Comparison of ENCODE assay signal across 14 cellular contexts in genomic region chr11:35042265-35042664, GRCh38.
DNase-seq lines count a peak whose midpoint lies in the region; ATAC-seq and TF ChIP-seq lines count a peak whose summit lies in the region.
"Had no signal": no experiment of that assay in that cellular context is flagged by ENCODE, and none has a peak within 500 bp of the region (broad histone marks: within the 10 kb centered on the region; RNA-seq: fewer than 3 reads in every experiment).

No MANE protein-coding gene starts in this region.

- H3K4me3 ChIP-seq in naive thymus-derived CD4-positive, alpha-beta T cell (ENCODE audit: low read length) = no peak overlapping the region
- H3K4me3 ChIP-seq in dorsolateral prefrontal cortex = no peak overlapping the region

- H3K4me1 ChIP-seq in naive thymus-derived CD4-positive, alpha-beta T cell (ENCODE audit: control insufficient read depth in 2 of 2, insufficient read depth in 2 of 2, low read length in 2 of 2) = peaks cover 48 to 64% of the 10 kb centered on the region in 2 donors

- intact Hi-C loops in natural killer cell (cut with micrococcal nuclease) = no loop called here
- intact Hi-C loops in naive thymus-derived CD4-positive, alpha-beta T cell (cut with micrococcal nuclease) = loop anchor here in 1 of 2 donors (5.0 kb wide), 1 partner anchor 195 kb away; no protein-coding TSS in a partner anchor
- intact Hi-C loops in dorsolateral prefrontal cortex (cut with DNase I) = loop anchor here in 1 of 2 donors (5.0 kb wide), 1 partner anchor 265 kb away; no protein-coding TSS in a partner anchor

- ATAC-seq in natural killer cell treated with Interleukin-12 subunit alpha and Interleukin-12 subunit beta and Interleukin-15 and Interleukin-18, amount 100 ng/mL, for 72 hours = no peak
- ATAC-seq in natural killer cell (no peak), T-helper 17 cell (no peak)
- ATAC-seq in naive thymus-derived CD4-positive, alpha-beta T cell = no peak
- ATAC-seq: CD8-positive, alpha-beta T cell had no signal

- H3K27me3 Mint-ChIP-seq in natural killer cell treated with Interleukin-12 subunit alpha and Interleukin-12 subunit beta and Interleukin-15 and Interleukin-18, amount 100 ng/mL, for 72 hours = peaks cover 0 to 5% of the 10 kb centered on the region in 2 donors
- H3K27me3 Mint-ChIP-seq in natural killer cell (ENCODE audit: low read depth in 2 of 2) = peaks cover 7 to 14% of the 10 kb centered on the region in 2 donors
- H3K27me3 Mint-ChIP-seq in T-helper 17 cell = no peaks in the 10 kb centered on the region
- H3K27me3 Mint-ChIP-seq in naive thymus-derived CD4-positive, alpha-beta T cell = peaks cover 0 to 26% (median 0%) of the 10 kb centered on the region in 5 donors

- H3K36me3 ChIP-seq in naive thymus-derived CD4-positive, alpha-beta T cell (ENCODE audit: control insufficient read depth in 2 of 3, insufficient read depth in 3 of 3, low read length in 3 of 3) = no peaks in the 10 kb centered on the region

- no peaks in the 10 kb centered on the region for H3K9me3 ChIP-seq in T-helper 17 cell (ENCODE audit: control insufficient read depth, low read length, poor library complexity, severe bottlenecking)
- H3K9me3 ChIP-seq in naive thymus-derived CD4-positive, alpha-beta T cell (ENCODE audit: control insufficient read depth in 2 of 3, low read length in 3 of 3) = no peaks in the 10 kb centered on the region

- CTCF ChIA-PET in naive thymus-derived CD4-positive, alpha-beta T cell (lab: Charles Lee) = interaction anchor here (1.2 kb wide), 1 partner anchor 263 kb away, joined by 3 read pairs; no protein-coding TSS in a partner anchor

- H3K9me3 Mint-ChIP-seq in natural killer cell treated with Interleukin-12 subunit alpha and Interleukin-12 subunit beta and Interleukin-15 and Interleukin-18, amount 100 ng/mL, for 72 hours = peaks cover 6% of the 10 kb centered on the region
- no peaks in the 10 kb centered on the region for H3K9me3 Mint-ChIP-seq in natural killer cell
- peaks cover 0 to 8% (median 0%) of the 10 kb centered on the region in 11 donors for H3K9me3 Mint-ChIP-seq in naive thymus-derived CD4-positive, alpha-beta T cell
- H3K9me3 Mint-ChIP-seq: CD8-positive, alpha-beta T cell had no signal

- H3K36me3 Mint-ChIP-seq in natural killer cell treated with Interleukin-12 subunit alpha and Interleukin-12 subunit beta and Interleukin-15 and Interleukin-18, amount 100 ng/mL, for 72 hours = peaks cover 4% of the 10 kb centered on the region
- H3K36me3 Mint-ChIP-seq in natural killer cell (peaks cover 3% of the 10 kb centered on the region), T-helper 17 cell (ENCODE audit: low read depth) (no peaks in the 10 kb centered on the region)
- H3K36me3 Mint-ChIP-seq in naive thymus-derived CD4-positive, alpha-beta T cell = peaks cover 0 to 15% (median 0%) of the 10 kb centered on the region in 5 donors
- H3K36me3 Mint-ChIP-seq: CD8-positive, alpha-beta T cell had no signal

- POLR2A ChIA-PET in naive thymus-derived CD4-positive, alpha-beta T cell (lab: Charles Lee) = interaction anchor here (0.7 to 6.6 kb wide), 7 partner anchors 11 to 132 kb away, joined by 3 to 75 read pairs (median 5); partner anchors contain the start of gene CD44

- H3K27ac Mint-ChIP-seq in natural killer cell treated with Interleukin-12 subunit alpha and Interleukin-12 subunit beta and Interleukin-15 and Interleukin-18, amount 100 ng/mL, for 72 hours = peak overlapping the region; percentile 23 to 92
- H3K27ac Mint-ChIP-seq in natural killer cell (peak overlapping the region in 1 of 2 donors; percentile 96), T-helper 17 cell (peak overlapping the region; percentile 98)
- H3K27ac Mint-ChIP-seq in naive thymus-derived CD4-positive, alpha-beta T cell = peak overlapping the region; percentile 25 to 99 (median 90)

- H3K4me1 Mint-ChIP-seq in natural killer cell treated with Interleukin-12 subunit alpha and Interleukin-12 subunit beta and Interleukin-15 and Interleukin-18, amount 100 ng/mL, for 72 hours (ENCODE audit: low read depth in 2 of 2) = peaks cover 46 to 67% of the 10 kb centered on the region in 2 donors
- H3K4me1 Mint-ChIP-seq in natural killer cell = peaks cover 34 to 39% of the 10 kb centered on the region in 2 donors
- peaks cover 53% of the 10 kb centered on the region for H3K4me1 Mint-ChIP-seq in T-helper 17 cell
- H3K4me1 Mint-ChIP-seq in naive thymus-derived CD4-positive, alpha-beta T cell = peaks cover 35 to 93% (median 84%) of the 10 kb centered on the region in 7 donors

- no peak for DNase-seq in natural killer cell treated with Interleukin-12 subunit alpha and Interleukin-12 subunit beta and Interleukin-15 and Interleukin-18, amount 100 ng/mL, for 72 hours (ENCODE audit: low spot score)
- no peak for DNase-seq in natural killer cell
- no peak for DNase-seq in T-helper 17 cell
- DNase-seq in naive thymus-derived CD4-positive, alpha-beta T cell = no peak
- DNase-seq in SKM-1 treated with dmso at 0.1 percent for 144 hours (lab: John Stamatoyannopoulos, UW; ENCODE audit: unreplicated experiment) = no peak
- no peak for DNase-seq in dorsolateral prefrontal cortex
- DNase-seq in NCI-H526 (lab: John Stamatoyannopoulos, UW) = no peak
- DNase-seq: AML-193; CD8-positive, alpha-beta T cell; DND-41; GF-D8; NCI-H1048; NCI-H1694; NCI-H2107 had no signal

- H3K4me3 Mint-ChIP-seq in natural killer cell treated with Interleukin-12 subunit alpha and Interleukin-12 subunit beta and Interleukin-15 and Interleukin-18, amount 100 ng/mL, for 72 hours = peak overlapping the region; percentile 5
- H3K4me3 Mint-ChIP-seq in natural killer cell (no peak overlapping the region), T-helper 17 cell (no peak overlapping the region)
- H3K4me3 Mint-ChIP-seq in naive thymus-derived CD4-positive, alpha-beta T cell = peak overlapping the region in 3 of 10 donors; percentile 14 to 92 (median 53)
- H3K4me3 Mint-ChIP-seq: CD8-positive, alpha-beta T cell had no signal

- TF ChIP-seq CTCF in natural killer cell (IDR thresholded peaks at IDR 0.05) (no peak), dorsolateral prefrontal cortex (IDR thresholded peaks at IDR 0.05 in 54 of 56, conservative IDR thresholded peaks at IDR 0.05 in 2 of 56; ENCODE audit: low read depth in 1 of 56, partially characterized antibody in 56 of 56) (no peak)

- H3K27ac ChIP-seq in naive thymus-derived CD4-positive, alpha-beta T cell (ENCODE audit: low read depth, low read length) = no peak overlapping the region
- no peak overlapping the region for H3K27ac ChIP-seq in dorsolateral prefrontal cortex

- no peaks in the 10 kb centered on the region for H3K27me3 ChIP-seq in naive thymus-derived CD4-positive, alpha-beta T cell (ENCODE audit: control insufficient read depth in 2 of 2, insufficient read depth in 2 of 2, low read length in 2 of 2)
- peaks cover 0 to 3% (median 0%) of the 10 kb centered on the region in 45 donors for H3K27me3 ChIP-seq in dorsolateral prefrontal cortex
